In the genomic region with DNA sequence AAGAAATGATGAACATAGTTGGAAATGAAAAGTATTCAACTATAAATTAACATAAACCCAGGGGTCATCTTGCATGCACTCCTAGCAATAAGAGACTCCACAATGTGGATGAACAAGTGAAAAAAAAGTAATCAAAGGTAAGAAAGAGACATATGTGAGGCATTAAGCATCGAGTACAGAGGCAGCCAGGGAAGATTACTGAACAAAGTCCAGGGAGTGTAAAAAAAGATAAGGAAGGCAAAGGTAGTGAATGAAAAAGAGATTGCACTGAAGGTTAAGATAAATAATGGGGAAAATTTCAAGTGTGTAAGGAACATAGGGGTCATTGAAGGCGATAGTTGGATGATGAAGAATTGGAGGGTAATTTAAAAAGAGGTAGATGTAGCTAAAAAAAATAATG, we compare ENCODE assay signal across 25 cellular contexts.
"Had no signal": no experiment of that assay in that cellular context is flagged by ENCODE, and none has a peak within 500 bp of the region (broad histone marks: within the 10 kb centered on the region; RNA-seq: fewer than 3 reads in every experiment).

No MANE protein-coding gene starts in this region.

- H3K4me1 ChIP-seq: left ventricle myocardium inferior, tibial nerve, upper lobe of right lung had no signal

- ATAC-seq: naive thymus-derived CD4-positive, alpha-beta T cell; natural killer cell treated with Interleukin-12 subunit alpha and Interleukin-12 subunit beta and Interleukin-15 and Interleukin-18, amount 100 ng/mL, for 72 hours; right cardiac atrium; stimulated activated memory B cell treated with anti-CD40 and anti-IgM and Interleukin-4, amounts not matched to agents 10 μg/mL and 1 μg/mL and 100 μg/mL, for 72 hours; stimulated activated naive CD8-positive, alpha-beta T cell treated with anti-CD3 and anti-CD28 coated beads, Interleukin-15, amount 100 ng/mL, for 72 hours; upper lobe of right lung had no signal

- H3K36me3 ChIP-seq: left ventricle myocardium inferior, ovary, sigmoid colon, tibial nerve, upper lobe of right lung had no signal

- FAIRE-seq: islet of Langerhans, kidney, urothelium cell line had no signal

- H3K27ac ChIP-seq: left ventricle myocardium inferior, ovary, sigmoid colon, tibial nerve, upper lobe of right lung had no signal

- H3K9me3 ChIP-seq: left ventricle myocardium inferior, ovary, sigmoid colon, tibial nerve, upper lobe of right lung had no signal

- H3K4me2 ChIP-seq: smooth muscle cell had no signal

- H3K4me3 ChIP-seq: left ventricle myocardium inferior, lung, ovary, sigmoid colon, smooth muscle cell, tibial nerve, upper lobe of right lung had no signal

- H3K27me3 ChIP-seq: ovary, sigmoid colon, tibial nerve, upper lobe of right lung had no signal

- DNase-seq: hypothalamus; immature natural killer cell; kidney; left ventricle myocardium inferior; mesendoderm; naive thymus-derived CD4-positive, alpha-beta T cell; ovary; retina; right cardiac atrium; sigmoid colon; stimulated activated CD4-positive, alpha-beta T cell treated with anti-CD3 and anti-CD28 coated beads, Interleukin-1b, Interleukin-23, amount 100 ng/mL, for 48 hours; stimulated activated CD4-positive, alpha-beta T cell treated with anti-CD3 and anti-CD28 coated beads, Interleukin-2, amount 100 ng/mL, for 48 hours; stimulated activated CD4-positive, alpha-beta T cell treated with anti-CD3 and anti-CD28 coated beads, Interleukin-4, amount 100 ng/mL, for 4 hours; stimulated activated CD8-positive, alpha-beta memory T cell treated with anti-CD3 and anti-CD28 coated beads, Interleukin-4, amount 100 ng/mL, for 48 hours; stimulated activated naive CD4-positive, alpha-beta T cell treated with Interleukin-2 at 50 U/mL for 16 hours; stimulated activated naive CD8-positive, alpha-beta T cell treated with anti-CD3 and anti-CD28 coated beads, Interleukin-15, amount 100 ng/mL, for 72 hours; substantia nigra; upper lobe of right lung had no signal
